In genomic region chr3:47266709-47267489, GRCh38 we compare ENCODE assay signal across 8 cellular contexts. TPM values are rescaled to one million over a fixed set of nuclear protein-coding genes. Genes with fewer than 3 reads are reported as not detected.
A peak's percentile ranks its signal among the peaks of the same experiment; 100 is the strongest.
DNase-seq lines count a peak whose midpoint lies in the region; ATAC-seq, FAIRE-seq and TF ChIP-seq lines count a peak whose summit lies in the region.

No MANE protein-coding gene starts in this region.

- peaks cover 21% of the 10 kb centered on the region for H3K4me1 ChIP-seq in OCI-LY1 (ENCODE audit: insufficient read depth, low read length, severe bottlenecking)
- peaks cover 0 to 6% of the 10 kb centered on the region in 2 donors for H3K4me1 ChIP-seq in adrenal gland (replicated peaks in 1 of 2)
- peaks cover 11% of the 10 kb centered on the region for H3K4me1 ChIP-seq in keratinocyte (ENCODE audit: control insufficient read depth, extremely low read depth, insufficient read depth, low read length)

- H4K20me1 ChIP-seq in OCI-LY1 (ENCODE audit: insufficient read depth, low read length) (no peaks in the 10 kb centered on the region), keratinocyte (ENCODE audit: control insufficient read depth, extremely low read depth, insufficient read depth, low read length) (no peaks in the 10 kb centered on the region)

- H3K36me3 ChIP-seq in OCI-LY1 (ENCODE audit: insufficient read depth, low read length): no peaks in the 10 kb centered on the region
- H3K36me3 ChIP-seq in adrenal gland (replicated peaks in 1 of 2): no peaks in the 10 kb centered on the region
- no peaks in the 10 kb centered on the region for H3K36me3 ChIP-seq in keratinocyte (ENCODE audit: control insufficient read depth in 2 of 2, extremely low read depth in 1 of 2, insufficient read depth in 2 of 2, low read length in 2 of 2)

- H2AFZ ChIP-seq in OCI-LY1 (ENCODE audit: low read length) (no peak overlapping the region), keratinocyte (ENCODE audit: control insufficient read depth, low read length) (no peak overlapping the region)

- no peak for TF ChIP-seq POLR2A in adrenal gland (IDR thresholded peaks at IDR 0.05)

- dilution Hi-C loops in keratinocyte (cut with MboI; ENCODE audit: extremely low pct_ligation_motif_present, low sequenced_read_pairs): no loop called here

- H3F3A ChIP-seq in OCI-LY1 (ENCODE audit: insufficient read depth, low read length): no peaks in the 10 kb centered on the region

- no peaks in the 10 kb centered on the region for H3K9me2 ChIP-seq in OCI-LY1 (ENCODE audit: low read depth, low read length)

- H3K9ac ChIP-seq in OCI-LY1 (ENCODE audit: low read length) (no peak overlapping the region), keratinocyte (ENCODE audit: control insufficient read depth, extremely low read depth, insufficient read depth, low read length) (no peak overlapping the region)

- H3K27me3 ChIP-seq in OCI-LY1 (ENCODE audit: insufficient read depth, low read length) (no peaks in the 10 kb centered on the region), adrenal gland (no peaks in the 10 kb centered on the region), keratinocyte (ENCODE audit: control insufficient read depth, extremely low read depth, insufficient read depth, low read length) (no peaks in the 10 kb centered on the region)

- H3K4me3 ChIP-seq in AG09309 (ENCODE audit: control insufficient read depth, low read depth, low read length) (no peak overlapping the region), OCI-LY1 (ENCODE audit: low read depth, low read length, poor library complexity, severe bottlenecking) (no peak overlapping the region), adrenal gland (no peak overlapping the region), keratinocyte (ENCODE audit: control insufficient read depth in 2 of 3, extremely low read depth in 1 of 3, insufficient read depth in 2 of 3, low read depth in 1 of 3, low read length in 3 of 3) (no peak overlapping the region)

- 65 to 74% (median 69%) methylated on average over 9 to 11 of the region's 11 CpGs for WGBS in adrenal gland, 4 donors

- H3K79me2 ChIP-seq in OCI-LY1 (ENCODE audit: insufficient read depth, low read length) (no peaks in the 10 kb centered on the region), keratinocyte (ENCODE audit: control insufficient read depth, insufficient read depth, low read length) (no peaks in the 10 kb centered on the region)

- ATAC-seq in GM21723 (IDR thresholded peaks at IDR 0.05; ENCODE audit: unreplicated experiment) (peak; percentile 71), GM19035 (IDR thresholded peaks at IDR 0.05; ENCODE audit: unreplicated experiment) (no peak), GM18873 (IDR thresholded peaks at IDR 0.05; ENCODE audit: low FRiP score, unreplicated experiment) (no peak)

- no peaks in the 10 kb centered on the region for H3K9me1 ChIP-seq in keratinocyte (ENCODE audit: control insufficient read depth, extremely low read depth, insufficient read depth, low read length)

- H3K9me3 ChIP-seq in OCI-LY1 (ENCODE audit: low read length) (no peaks in the 10 kb centered on the region), adrenal gland (replicated peaks in 1 of 3) (no peaks in the 10 kb centered on the region), keratinocyte (ENCODE audit: control insufficient read depth, low read depth, low read length) (no peaks in the 10 kb centered on the region)

- DNase-seq in AG09309 (ENCODE audit: low read depth): peak; percentile 77
- DNase-seq in adrenal gland: peak; percentile 43 to 89 (median 79)
- peak; percentile 56 for DNase-seq in keratinocyte (ENCODE audit: low read depth, low spot score)
- DNase-seq in stimulated activated CD4-positive, alpha-beta T cell treated with anti-CD3 and anti-CD28 coated beads, TNF-alpha, amount 100 ng/mL, for 24 hours (ENCODE audit: low read depth in 3 of 3): peak; percentile 11 to 50 (median 30)

- H3K27ac ChIP-seq in OCI-LY1 (ENCODE audit: low read depth, low read length, poor library complexity, severe bottlenecking) (peak overlapping the region; percentile 38), adrenal gland (no peak overlapping the region), keratinocyte (ENCODE audit: control insufficient read depth, insufficient read depth, low read length) (no peak overlapping the region)

- intact Hi-C loops in adrenal gland (cut with DNase I): loop anchor here in 1 of 2 donors (10.0 kb wide), 1 partner anchor 58 kb away; no protein-coding TSS in a partner anchor

- FAIRE-seq in keratinocyte (lab: Jason Lieb, UNC): peak; percentile 85

- H3K4me2 ChIP-seq in OCI-LY1 (ENCODE audit: low read length) (peak overlapping the region; percentile 10; the same call in 1 of the 2 replicates), keratinocyte (ENCODE audit: control insufficient read depth, extremely low read depth, insufficient read depth, low read depth, low read length) (peak overlapping the region; percentile 31)

- TF ChIP-seq CTCF in AG09309 (IDR thresholded peaks at IDR 0.05; ENCODE audit: control insufficient read depth, insufficient read depth, low read depth, low read length, missing control alignments) (no peak), OCI-LY1 (IDR thresholded peaks at IDR 0.05; ENCODE audit: low read length) (no peak), adrenal gland (IDR thresholded peaks at IDR 0.05) (no peak), keratinocyte (optimal IDR thresholded peaks at IDR 0.05 in 1 of 3, IDR thresholded peaks at IDR 0.05 in 1 of 3, conservative IDR thresholded peaks at IDR 0.05 in 1 of 3; ENCODE audit: extremely low read depth in 1 of 3, insufficient read depth in 2 of 3, low read length in 3 of 3) (no peak)

RNA-seq across cellular contexts. Expression of gene KIF9, which starts 15.7 kb away (rescaled TPM):
- total RNA-seq in adrenal gland: 1 to 10 TPM; 1.1 to 9.8 (median 5.5) TPM
- polyA plus RNA-seq in adrenal gland (10 to 100 TPM in 1 of 3 donors, 1 to 10 TPM in 2; 3.1 to 12.8 (median 4.2) TPM), keratinocyte (6.2 to 9.2 TPM (median 7.2 TPM) in 3 replicates)
- polyA plus RNA-seq in keratinocyte (2011; ENCODE audit: low read depth): 1.8 TPM
- 6.7 and 8.1 TPM in 2 replicates for polyA plus RNA-seq in keratinocyte (2011; cell fraction: cytosol; rRNA removed)
- 2.8 and 5.1 TPM in 2 replicates for polyA plus RNA-seq in keratinocyte (2011; cell fraction: nucleus; rRNA removed)
- 6.7 and 8.3 TPM in 2 replicates for polyA plus RNA-seq in keratinocyte (2012; ENCODE audit: low replicate concordance)
- 1.6 to 4.0 TPM (median 3.1 TPM) in 3 replicates for polyA minus RNA-seq in keratinocyte
- 1.7 TPM for polyA minus RNA-seq in keratinocyte (2011; cell fraction: cytosol; rRNA and poly(A)+ RNA removed)
- 1.1 and 2.6 TPM in 2 replicates for polyA minus RNA-seq in keratinocyte (2011; cell fraction: nucleus; rRNA and poly(A)+ RNA removed)

RNA-seq across cellular contexts. Expression of gene KLHL18, which starts 15.8 kb away (rescaled TPM):
- 10 to 100 TPM; 10.6 to 62.1 (median 32.5) TPM for total RNA-seq in adrenal gland
- polyA plus RNA-seq in adrenal gland (10 to 100 TPM; 14.3 to 42.5 (median 20.9) TPM), keratinocyte (33.4 to 40.0 TPM (median 37.3 TPM) in 3 replicates)
- polyA plus RNA-seq in keratinocyte (2011; ENCODE audit: low read depth): 12.9 TPM
- polyA plus RNA-seq in keratinocyte (2011; cell fraction: cytosol; rRNA removed): 25.8 and 34.8 TPM in 2 replicates
- polyA plus RNA-seq in keratinocyte (2011; cell fraction: nucleus; rRNA removed): 45.1 and 48.5 TPM in 2 replicates
- polyA plus RNA-seq in keratinocyte (2012; ENCODE audit: low replicate concordance): 34.5 and 34.9 TPM in 2 replicates
- 45.3 to 64.5 TPM (median 59.3 TPM) in 3 replicates for polyA minus RNA-seq in keratinocyte
- 38.8 TPM for polyA minus RNA-seq in keratinocyte (2011; cell fraction: cytosol; rRNA and poly(A)+ RNA removed)
- polyA minus RNA-seq in keratinocyte (2011; cell fraction: nucleus; rRNA and poly(A)+ RNA removed): 38.2 and 42.4 TPM in 2 replicates
